Comparison of ENCODE assay signal across 15 cellular contexts in the genomic region with DNA sequence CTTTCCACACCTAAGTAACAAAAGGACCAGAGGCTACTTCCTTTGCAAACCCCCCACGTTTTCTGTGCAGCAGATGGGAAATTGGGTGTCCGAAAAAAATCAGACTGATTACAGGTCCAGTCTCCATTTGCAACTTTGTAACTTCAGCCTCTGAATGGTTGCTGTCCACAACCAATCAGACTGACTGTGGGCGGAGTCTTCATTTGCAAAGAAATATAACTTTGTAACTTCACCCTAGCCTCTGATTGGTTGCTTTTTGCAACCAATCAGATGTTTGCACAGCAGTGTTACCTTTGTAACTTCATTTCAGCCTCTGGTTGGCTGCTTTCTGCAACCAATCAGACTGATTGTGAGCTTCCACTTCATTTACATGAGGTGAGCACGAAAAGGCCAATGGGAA. TPM values are rescaled to one million over a fixed set of nuclear protein-coding genes. Genes with fewer than 3 reads are reported as not detected.
A peak's percentile ranks its signal among the peaks of the same experiment; 100 is the strongest.
DNase-seq lines count a peak whose midpoint lies in the region; ATAC-seq, FAIRE-seq and TF ChIP-seq lines count a peak whose summit lies in the region.
"Had no signal": no experiment of that assay in that cellular context is flagged by ENCODE, and none has a peak within 500 bp of the region (broad histone marks: within the 10 kb centered on the region; RNA-seq: fewer than 3 reads in every experiment).

No MANE protein-coding gene starts in this region.

- H3K4me3 ChIP-seq in A673 (ENCODE audit: low read depth, low read length, poor library complexity, severe bottlenecking) (no peak overlapping the region), K562 (no peak overlapping the region), left lung (no peak overlapping the region)
- H3K4me3 ChIP-seq: BLaER1 treated with 17β-estradiol and CSF1 and Interleukin-3, amounts not matched to agents 10 nM and 100 nM; Peyer's patch had no signal

- H3K4me1 ChIP-seq in A673 (ENCODE audit: insufficient read depth, low read length, poor library complexity, severe bottlenecking) (peaks cover 5% of the 10 kb centered on the region), K562 (replicated peaks in 1 of 2; ENCODE audit: control insufficient read depth in 2 of 2, insufficient read depth in 2 of 2, low read length in 2 of 2) (no peaks in the 10 kb centered on the region), left lung (no peaks in the 10 kb centered on the region)
- H3K4me1 ChIP-seq: BLaER1 treated with 17β-estradiol and CSF1 and Interleukin-3, amounts not matched to agents 10 nM and 100 nM; Peyer's patch had no signal

- CTCF ChIA-PET in A673 (lab: Charles Lee) (no interaction called here), K562 (lab: Yijun Ruan, JAX; ENCODE audit: low intra/inter-chr PET ratio) (no interaction called here)

- H3K27ac ChIP-seq in A673 (ENCODE audit: low read depth, low read length, poor library complexity, severe bottlenecking) (no peak overlapping the region), K562 (ENCODE audit: extremely low read depth, low read depth, low read length) (no peak overlapping the region), left lung (no peak overlapping the region)
- H3K27ac ChIP-seq: BLaER1 treated with 17β-estradiol and CSF1 and Interleukin-3, amounts not matched to agents 10 nM and 100 nM; Peyer's patch had no signal

- H3K4me2 ChIP-seq in K562 (ENCODE audit: insufficient read depth, low read length) = no peak overlapping the region
- H3K4me2 ChIP-seq: BLaER1 treated with 17β-estradiol and CSF1 and Interleukin-3, amounts not matched to agents 10 nM and 100 nM had no signal

- no peaks in the 10 kb centered on the region for H4K20me1 ChIP-seq in K562 (replicated peaks; ENCODE audit: control insufficient read depth, insufficient read depth, low read length)
- H4K20me1 ChIP-seq: BLaER1 treated with 17β-estradiol and CSF1 and Interleukin-3, amounts not matched to agents 10 nM and 100 nM had no signal

- H3K36me3 ChIP-seq in A673 (ENCODE audit: insufficient read depth, low read length, poor library complexity, severe bottlenecking) = no peaks in the 10 kb centered on the region
- H3K36me3 ChIP-seq in K562 (ENCODE audit: control insufficient read depth, insufficient read depth, low read length) = no peaks in the 10 kb centered on the region
- peaks cover 0 to 52% of the 10 kb centered on the region in 2 donors for H3K36me3 ChIP-seq in left lung

- no peak for TF ChIP-seq POLR2A in K562 (conservative IDR thresholded peaks at IDR 0.05)

- POLR2A ChIA-PET in A673 (lab: Charles Lee; ENCODE audit: low non-redundant PET) = no interaction called here
- POLR2A ChIA-PET in K562 (lab: Yijun Ruan, JAX) = no interaction called here

- TF ChIP-seq RAD21 in K562 (CRISPR knock-in tag; conservative IDR thresholded peaks at IDR 0.05 in 1 of 2, IDR thresholded peaks at IDR 0.05 in 1 of 2) = no peak

- intact Hi-C loops in A673 (cut with micrococcal nuclease; ENCODE audit: unreplicated experiment) (no loop called here), K562 (cut with micrococcal nuclease) (no loop called here), left lung (cut with DNase I) (no loop called here)

- H3K9me1 ChIP-seq in K562 (ENCODE audit: control insufficient read depth, insufficient read depth, low read length) = no peaks in the 10 kb centered on the region

- peak; percentile 59 for FAIRE-seq in K562 (lab: Jason Lieb, UNC)

- no peak overlapping the region for H3K9ac ChIP-seq in K562 (ENCODE audit: insufficient read depth in 1 of 2, low read depth in 2 of 2, low read length in 2 of 2)
- H3K9ac ChIP-seq: BLaER1 treated with 17β-estradiol and CSF1 and Interleukin-3, amounts not matched to agents 10 nM and 100 nM had no signal

- H3K9me3 ChIP-seq in A673 (ENCODE audit: low read depth, low read length, poor library complexity, severe bottlenecking) = no peaks in the 10 kb centered on the region
- H3K9me3 ChIP-seq in K562 (replicated peaks; ENCODE audit: control insufficient read depth, insufficient read depth, low read depth, low read length) = no peaks in the 10 kb centered on the region
- H3K9me3 ChIP-seq in left lung = no peaks in the 10 kb centered on the region
- H3K9me3 ChIP-seq: BLaER1 treated with 17β-estradiol and CSF1 and Interleukin-3, amounts not matched to agents 10 nM and 100 nM; Peyer's patch had no signal

- in situ Hi-C loops in Caki2 (cut with HindIII; ENCODE audit: low pct_unique_long_range_greater_than_20kb, low sequenced_read_pairs) (no loop called here), K562 (cut with MboI) (no loop called here)

- ATAC-seq in K562 = peak; percentile 82
- ATAC-seq in left lung = no peak

- TF ChIP-seq CTCF in A673 (conservative IDR thresholded peaks at IDR 0.05; ENCODE audit: low read depth, low read length) (no peak), K562 (IDR thresholded peaks at IDR 0.05 in 2 of 3, conservative IDR thresholded peaks at IDR 0.05 in 1 of 3; ENCODE audit: insufficient read depth in 2 of 3, low read depth in 1 of 3, low read length in 3 of 3) (no peak), left lung (IDR thresholded peaks at IDR 0.05) (no peak)

- no peak for TF ChIP-seq EP300 in K562 (IDR thresholded peaks at IDR 0.05; ENCODE audit: low read length)

- H3K27me3 ChIP-seq in A673 (replicated peaks; ENCODE audit: insufficient read depth, low read depth, low read length, poor library complexity) (no peaks in the 10 kb centered on the region), K562 (ENCODE audit: control insufficient read depth in 2 of 2, insufficient read depth in 2 of 2, low read length in 2 of 2) (no peaks in the 10 kb centered on the region), left lung (no peaks in the 10 kb centered on the region)
- H3K27me3 ChIP-seq: BLaER1 treated with 17β-estradiol and CSF1 and Interleukin-3, amounts not matched to agents 10 nM and 100 nM; Peyer's patch had no signal

- DNase-seq in A673 (ENCODE audit: low spot score) (peak; percentile 19), Caki2 (ENCODE audit: low read depth) (peak; percentile 43), NAMALWA (ENCODE audit: low spot score) (peak; percentile 24), K562 (ENCODE audit: extremely low read depth in 1 of 4, low spot score in 3 of 4) (peak in 1 of 4 experiments; percentile 23), NCI-H1105 treated with DMSO at 0.1 percent for 48 hours (lab: John Stamatoyannopoulos, UW) (no peak), left lung (no peak), NCI-H128 (lab: John Stamatoyannopoulos, UW; ENCODE audit: unreplicated experiment) (no peak), DMS53 (lab: John Stamatoyannopoulos, UW) (no peak)
- DNase-seq: MV-4-11, NCI-H1694, NCI-H446 treated with DMSO at 0.1 percent for 48 hours, NCI-H748 treated with DMSO at 0.1 percent for 48 hours, Peyer's patch, SHP77 treated with DMSO at 0.1 percent for 48 hours had no signal

- no peaks in the 10 kb centered on the region for H3K79me2 ChIP-seq in K562 (ENCODE audit: control insufficient read depth, insufficient read depth, low read length)

- 70% methylated on average over 4 of the region's 4 CpGs for WGBS in K562 (ENCODE audit: insufficient coverage, low coverage, missing lambda C conversion rate)

- H2AFZ ChIP-seq in K562 (ENCODE audit: low read depth, low read length) = no peak overlapping the region

- BruUV-seq in A673 (replicated peaks; lab: Mats Ljungman, UMichigan) (no TSS peak), K562 (replicated peaks; lab: Mats Ljungman, UMichigan) (no TSS peak)

RNA-seq across cellular contexts. Expression of a gene that starts 27.8 kb away (rescaled TPM):
- total RNA-seq in A673 (2021) (0.19 TPM in 1 of 2 replicates, not detected in the other), K562 (2014; rRNA removed) (0.05 and 0.08 TPM in 2 replicates), K562 (2014; rRNA removed; fragmentation: Illumina TruSeq; extraction: Trizol) (0.06 and 0.07 TPM in 2 replicates), K562 (2015; rRNA removed; fragmentation: Illumina TruSeq; extraction: Trizol) (0.04 and 0.11 TPM in 2 replicates), K562 (2021) (0.04 and 0.16 TPM in 2 replicates), left lung (1 to 10 TPM; 6.8 to 7.8 TPM)
- 0.10 and 0.17 TPM in 2 replicates for total RNA-seq in Caki2 (2014; rRNA removed; shearing (Covaris generic); ENCODE audit: low replicate concordance)
- total RNA-seq in K562 (2011; cell fraction: chromatin; rRNA removed; ENCODE audit: low replicate concordance) = 0.16 and 0.37 TPM in 2 replicates
- total RNA-seq in K562 (2011; cell fraction: nucleolus; rRNA removed) = 0.13 and 0.17 TPM in 2 replicates
- 0.15 and 0.53 TPM in 2 replicates for total RNA-seq in K562 (2011; cell fraction: nucleoplasm; rRNA removed)
- polyA plus RNA-seq in K562 (2011; rRNA removed) (0.01 and 0.04 TPM in 2 replicates), K562 (2014; fragmentation: Illumina TruSeq; extraction: Trizol) (0.03 TPM in 1 of 2 replicates, not detected in the other), K562 (2014; fragmentation: Nextera tagmentation; extraction: Ambion mirVana) (under 1 TPM; 0.01 to 0.20 TPM), K562 (2014; rRNA removed) (0.01 and 0.08 TPM in 2 replicates)
- 0.07 TPM in 1 of 2 replicates, not detected in the other for polyA plus RNA-seq in K562 (2011; cell fraction: cytosol; rRNA removed)
- polyA plus RNA-seq in K562 (2011; cell fraction: nucleus; rRNA removed) = 0.25 and 0.47 TPM in 2 replicates
- 0.01 and 0.12 TPM in 2 replicates for polyA plus RNA-seq in K562 (2012)
- polyA minus RNA-seq in K562 (2011; rRNA and poly(A)+ RNA removed) = 0.07 and 0.21 TPM in 2 replicates
- not detected in 2 replicates for polyA minus RNA-seq in K562 (2011; cell fraction: cytosol; rRNA and poly(A)+ RNA removed)
- polyA minus RNA-seq in K562 (2011; cell fraction: nucleus; rRNA and poly(A)+ RNA removed) = 0.27 and 0.44 TPM in 2 replicates

RNA-seq across cellular contexts. Expression of a gene that starts 48.9 kb away (rescaled TPM):
- total RNA-seq in A673 (2021) (21.3 and 28.1 TPM in 2 replicates), K562 (2014; rRNA removed) (6.9 and 7.5 TPM in 2 replicates), K562 (2014; rRNA removed; fragmentation: Illumina TruSeq; extraction: Trizol) (11.6 and 14.3 TPM in 2 replicates), K562 (2015; rRNA removed; fragmentation: Illumina TruSeq; extraction: Trizol) (13.9 and 14.5 TPM in 2 replicates), K562 (2021) (9.8 and 11.6 TPM in 2 replicates), left lung (10 to 100 TPM; 34.2 to 37.4 TPM)
- 14.0 and 20.9 TPM in 2 replicates for total RNA-seq in Caki2 (2014; rRNA removed; shearing (Covaris generic); ENCODE audit: low replicate concordance)
- 12.1 and 32.6 TPM in 2 replicates for total RNA-seq in K562 (2011; cell fraction: chromatin; rRNA removed; ENCODE audit: low replicate concordance)
- total RNA-seq in K562 (2011; cell fraction: nucleolus; rRNA removed) = 4.0 and 6.4 TPM in 2 replicates
- total RNA-seq in K562 (2011; cell fraction: nucleoplasm; rRNA removed) = 12.7 and 19.8 TPM in 2 replicates
- polyA plus RNA-seq in K562 (2011; rRNA removed) (11.0 and 13.2 TPM in 2 replicates), K562 (2014; fragmentation: Illumina TruSeq; extraction: Trizol) (7.3 and 8.7 TPM in 2 replicates), K562 (2014; fragmentation: Nextera tagmentation; extraction: Ambion mirVana) (1 to 10 TPM; 4.5 to 5.4 TPM), K562 (2014; rRNA removed) (6.9 and 8.4 TPM in 2 replicates)
- polyA plus RNA-seq in K562 (2011; cell fraction: cytosol; rRNA removed) = 5.0 and 5.3 TPM in 2 replicates
- 11.6 and 16.8 TPM in 2 replicates for polyA plus RNA-seq in K562 (2011; cell fraction: nucleus; rRNA removed)
- 4.9 and 6.5 TPM in 2 replicates for polyA plus RNA-seq in K562 (2012)
- 15.2 and 20.8 TPM in 2 replicates for polyA minus RNA-seq in K562 (2011; rRNA and poly(A)+ RNA removed)
- polyA minus RNA-seq in K562 (2011; cell fraction: cytosol; rRNA and poly(A)+ RNA removed) = 9.8 and 10.5 TPM in 2 replicates
- polyA minus RNA-seq in K562 (2011; cell fraction: nucleus; rRNA and poly(A)+ RNA removed) = 7.5 and 14.4 TPM in 2 replicates

Comparison
In these comparisons a context has a peak if more than half of its experiments do, and no peak if none do; other contexts are left out.
1. DNase-seq: peak in A673 (single experiment), Caki2 (single experiment) and NAMALWA (single experiment); none in NCI-H1105 treated with DMSO at 0.1 percent for 48 hours (single experiment), left lung (0 of 2), NCI-H128 (single experiment) and DMS53 (single experiment).